In the genomic region with DNA sequence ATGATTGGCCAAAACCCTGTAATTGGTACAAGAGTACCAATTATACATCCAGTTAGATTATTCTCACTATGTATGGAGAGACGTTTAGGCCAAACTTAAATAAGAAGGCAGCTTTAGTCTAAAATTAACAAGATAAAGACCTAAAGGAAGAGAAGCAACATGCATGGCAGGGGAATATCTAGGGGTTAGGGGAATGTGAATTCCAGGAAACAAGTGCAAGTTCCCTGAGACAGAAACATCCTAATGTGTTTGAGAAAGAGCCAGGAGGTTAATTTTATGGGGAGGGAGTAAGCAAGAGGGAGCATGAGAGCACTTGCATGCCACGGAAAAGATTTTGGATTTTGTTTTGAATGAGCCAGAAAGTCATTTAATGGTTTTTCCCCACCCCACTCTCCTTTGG, we compare ENCODE assay signal across 1 cellular context.
TF ChIP-seq lines count a peak whose summit lies in the region.

No MANE protein-coding gene starts in this region.

TF ChIP-seq in K562, 482 proteins besides CTCF, POLR2A, EP300 and RAD21:
- TF ChIP-seq DPF2 (IDR thresholded peaks at IDR 0.05) = no peak
- TF ChIP-seq MCM5 (IDR thresholded peaks at IDR 0.05; ENCODE audit: low read depth) = no peak
- no peak for TF ChIP-seq ZKSCAN8 (CRISPR knock-in tag; IDR thresholded peaks at IDR 0.05)
- no peak for TF ChIP-seq POLR2AphosphoS2 (IDR thresholded peaks at IDR 0.05; ENCODE audit: low read length)
- TF ChIP-seq ZNF407 (IDR thresholded peaks at IDR 0.05; ENCODE audit: low read depth) = peak; percentile 61
- TF ChIP-seq ZBED1 (IDR thresholded peaks at IDR 0.05) = no peak
- no peak for TF ChIP-seq RBM22 (IDR thresholded peaks at IDR 0.05; ENCODE audit: low read depth, low read length, poor library complexity, severe bottlenecking)
- no peak for TF ChIP-seq TBL1XR1 (IDR thresholded peaks at IDR 0.05; ENCODE audit: low read length in 2 of 2)
- no peak for TF ChIP-seq ZNF124 (CRISPR knock-in tag; IDR thresholded peaks at IDR 0.05)
